ENCODE assay signal across 39 cellular contexts in genomic region chr9:125421156-125421555, GRCh38.
"Had no signal": no experiment of that assay in that cellular context is flagged by ENCODE, and none has a peak within 500 bp of the region (broad histone marks: within the 10 kb centered on the region; RNA-seq: fewer than 3 reads in every experiment).

No MANE protein-coding gene starts in this region.

- FAIRE-seq: bronchial epithelial cell, TTC549 had no signal

- H3K36me3 Mint-ChIP-seq: activated CD4-positive, alpha-beta memory T cell treated with anti-CD3 and anti-CD28 coated beads for 36 hours; activated naive CD4-positive, alpha-beta T cell treated with anti-CD3 and anti-CD28 coated beads, Interleukin-2, amount 10 ng/mL, durations not matched to agents 7 days and 5 days; activated naive CD4-positive, alpha-beta T cell treated with anti-CD3 and anti-CD28 coated beads, Interleukin-2, amount 50 U/mL, for 24 hours; activated naive CD8-positive, alpha-beta T cell; activated naive CD8-positive, alpha-beta T cell treated with anti-CD3 and anti-CD28 coated beads, Interleukin-2, amount 10 ng/mL, durations not matched to agents 7 days and 5 days; brain had no signal

- H3K9me3 Mint-ChIP-seq: activated B cell treated with CpG ODN at 0.5 μM for 24 hours; activated CD4-positive, alpha-beta memory T cell treated with anti-CD3 and anti-CD28 coated beads for 36 hours; activated CD4-positive, alpha-beta T cell treated with anti-CD3 and anti-CD28 coated beads, Interleukin-2, amount 10 ng/mL, durations not matched to agents 24 days and 14 days; activated CD8-positive, alpha-beta T cell treated with anti-CD3 and anti-CD28 coated beads for 36 hours; activated naive CD4-positive, alpha-beta T cell treated with anti-CD3 and anti-CD28 coated beads, Interleukin-2, amount 10 ng/mL, durations not matched to agents 7 days and 5 days; activated naive CD4-positive, alpha-beta T cell treated with anti-CD3 and anti-CD28 coated beads, Interleukin-2, amount 50 U/mL, for 24 hours; activated naive CD8-positive, alpha-beta T cell treated with anti-CD3 and anti-CD28 coated beads, Interleukin-2, amount 10 ng/mL, durations not matched to agents 7 days and 5 days; activated naive CD8-positive, alpha-beta T cell treated with anti-CD3 and anti-CD28 coated beads, Interleukin-2, amount 50 U/mL, for 24 hours; activated T-cell treated with anti-CD3 and anti-CD28 coated beads, Interleukin-2, amount 50 U/mL, for 4 hours; activated T-cell treated with anti-CD3 and anti-CD28 coated beads, Interleukin-2, amount 50 U/mL, for 72 hours; activated T-helper 1 cell treated with anti-CD3 and anti-CD28 coated beads, Interleukin-12 subunit alpha, Interleukin-12 subunit beta, Interleukin-2, Interleukin-4 antibody, amounts not matched to agents 30 ng/mL and 10 ng/mL and 1 ng/mL, durations not matched to agents 14 hours and 24 hours and 36 hours; activated T-helper 17 cell treated with anti-CD3 and anti-CD28 coated beads, Interleukin-2, amount 50 U/mL, for 72 hours; brain; central memory CD8-positive, alpha-beta T cell; T-helper 1 cell treated with Interleukin-12 subunit alpha and Interleukin-12 subunit beta and Interleukin-4 antibody, amounts not matched to agents 30 μg/mL and 1 μg/mL, for 36 hours; T-helper 2 cell treated with Interferon-gamma antibody and Interleukin-4, amounts not matched to agents 5 μg/mL and 100 μg/mL, for 36 hours had no signal

- H3K4me3 ChIP-seq: ascending aorta, cardiac muscle cell had no signal

- H3K4me3 Mint-ChIP-seq: activated B cell treated with CpG ODN at 0.5 μM for 24 hours; activated CD4-positive, alpha-beta memory T cell treated with anti-CD3 and anti-CD28 coated beads for 36 hours; activated CD4-positive, alpha-beta T cell treated with anti-CD3 and anti-CD28 coated beads, Interleukin-2, amount 10 ng/mL, durations not matched to agents 24 days and 14 days; activated CD8-positive, alpha-beta T cell treated with anti-CD3 and anti-CD28 coated beads for 36 hours; activated naive CD4-positive, alpha-beta T cell treated with anti-CD3 and anti-CD28 coated beads, Interleukin-2, amount 10 ng/mL, durations not matched to agents 7 days and 5 days; activated naive CD4-positive, alpha-beta T cell treated with anti-CD3 and anti-CD28 coated beads, Interleukin-2, amount 50 U/mL, for 24 hours; activated naive CD8-positive, alpha-beta T cell; activated naive CD8-positive, alpha-beta T cell treated with anti-CD3 and anti-CD28 coated beads, Interleukin-2, amount 10 ng/mL, durations not matched to agents 7 days and 5 days; activated naive CD8-positive, alpha-beta T cell treated with anti-CD3 and anti-CD28 coated beads, Interleukin-2, amount 50 U/mL, for 24 hours; activated T-cell treated with anti-CD3 and anti-CD28 coated beads, Interleukin-2, amount 50 U/mL, for 4 hours; activated T-cell treated with anti-CD3 and anti-CD28 coated beads, Interleukin-2, amount 50 U/mL, for 72 hours; activated T-helper 1 cell treated with anti-CD3 and anti-CD28 coated beads, Interleukin-12 subunit alpha, Interleukin-12 subunit beta, Interleukin-2, Interleukin-4 antibody, amounts not matched to agents 30 ng/mL and 10 ng/mL and 1 ng/mL, durations not matched to agents 14 hours and 24 hours and 36 hours; activated T-helper 17 cell treated with anti-CD3 and anti-CD28 coated beads, Interleukin-2, amount 50 U/mL, for 72 hours; brain; central memory CD8-positive, alpha-beta T cell; T-helper 1 cell treated with Interleukin-12 subunit alpha and Interleukin-12 subunit beta and Interleukin-4 antibody, amounts not matched to agents 30 μg/mL and 1 μg/mL, for 36 hours; T-helper 2 cell treated with Interferon-gamma antibody and Interleukin-4, amounts not matched to agents 5 μg/mL and 100 μg/mL, for 36 hours had no signal

- H3K9me3 ChIP-seq: ascending aorta had no signal

- H3K36me3 ChIP-seq: ascending aorta, cardiac muscle cell had no signal

- ATAC-seq: activated CD8-positive, alpha-beta T cell treated with anti-CD3 and anti-CD28 coated beads for 36 hours; activated naive CD8-positive, alpha-beta T cell treated with anti-CD3 and anti-CD28 coated beads, Interleukin-2, amount 50 U/mL, for 24 hours; activated T-cell treated with anti-CD3 and anti-CD28 coated beads, Interleukin-2, amount 50 U/mL, for 4 hours; activated T-cell treated with anti-CD3 and anti-CD28 coated beads, Interleukin-2, amount 50 U/mL, for 72 hours; activated T-helper 17 cell treated with anti-CD3 and anti-CD28 coated beads, Interleukin-2, amount 50 U/mL, for 72 hours had no signal

- DNase-seq: activated B cell treated with CpG ODN at 0.5 μM for 24 hours; activated CD4-positive, alpha-beta memory T cell treated with anti-CD3 and anti-CD28 coated beads for 36 hours; activated CD4-positive, alpha-beta T cell treated with anti-CD3 and anti-CD28 coated beads for 4 hours; activated CD4-positive, alpha-beta T cell treated with anti-CD3 and anti-CD28 coated beads, Interleukin-2, amount 10 ng/mL, durations not matched to agents 24 days and 14 days; activated CD4-positive, alpha-beta T cell treated with anti-CD3 and anti-CD28 coated beads, Interleukin-2, amount 50 U/mL, for 1 hour; activated CD4-positive, alpha-beta T cell treated with anti-CD3 and anti-CD28 coated beads, Interleukin-2, amount 50 U/mL, for 4 hours; activated CD4-positive, CD25-positive, alpha-beta regulatory T cell treated with anti-CD3 and anti-CD28 coated beads, Interleukin-2, amount 50 U/mL, for 72 hours; activated CD8-positive, alpha-beta memory T cell treated with anti-CD3 and anti-CD28 coated beads, Interleukin-2, amount 50 U/mL, for 4 hours; activated CD8-positive, alpha-beta T cell treated with anti-CD3 and anti-CD28 coated beads for 36 hours; activated effector memory CD4-positive, alpha-beta T cell treated with anti-CD3 and anti-CD28 coated beads, Interleukin-2, amount 50 U/mL, for 16 hours; activated gamma-delta T cell treated with Interleukin-2 at 50 U/mL for 16 hours; activated naive CD4-positive, alpha-beta T cell; activated naive CD4-positive, alpha-beta T cell treated with anti-CD3 and anti-CD28 coated beads, Interleukin-2, amount 10 ng/mL, durations not matched to agents 7 days and 5 days; activated naive CD8-positive, alpha-beta T cell treated with anti-CD3 and anti-CD28 coated beads, Interleukin-2, amount 10 ng/mL, durations not matched to agents 7 days and 5 days; activated naive CD8-positive, alpha-beta T cell treated with anti-CD3 and anti-CD28 coated beads, Interleukin-2, amount 50 U/mL, for 24 hours; activated T-cell treated with anti-CD3 and anti-CD28 coated beads for 4 hours; activated T-cell treated with anti-CD3 and anti-CD28 coated beads, Interleukin-2, amount 50 U/mL, for 1 hour; activated T-cell treated with anti-CD3 and anti-CD28 coated beads, Interleukin-2, amount 50 U/mL, for 4 hours; activated T-cell treated with anti-CD3 and anti-CD28 coated beads, Interleukin-2, amount 50 U/mL, for 72 hours; amygdala; anterior cingulate cortex; caudate nucleus; cerebellar nuclear complex; T-helper 1 cell; T-helper 2 cell; T-helper 9 cell had no signal

- H3K27ac Mint-ChIP-seq: activated B cell treated with CpG ODN at 0.5 μM for 24 hours; activated CD4-positive, alpha-beta memory T cell treated with anti-CD3 and anti-CD28 coated beads for 36 hours; activated CD4-positive, alpha-beta T cell treated with anti-CD3 and anti-CD28 coated beads, Interleukin-2, amount 10 ng/mL, durations not matched to agents 24 days and 14 days; activated CD8-positive, alpha-beta T cell treated with anti-CD3 and anti-CD28 coated beads for 36 hours; activated naive CD4-positive, alpha-beta T cell treated with anti-CD3 and anti-CD28 coated beads, Interleukin-2, amount 10 ng/mL, durations not matched to agents 7 days and 5 days; activated naive CD4-positive, alpha-beta T cell treated with anti-CD3 and anti-CD28 coated beads, Interleukin-2, amount 50 U/mL, for 24 hours; activated naive CD8-positive, alpha-beta T cell treated with anti-CD3 and anti-CD28 coated beads, Interleukin-2, amount 10 ng/mL, durations not matched to agents 7 days and 5 days; activated naive CD8-positive, alpha-beta T cell treated with anti-CD3 and anti-CD28 coated beads, Interleukin-2, amount 50 U/mL, for 24 hours; activated T-cell treated with anti-CD3 and anti-CD28 coated beads, Interleukin-2, amount 50 U/mL, for 72 hours; activated T-helper 1 cell treated with anti-CD3 and anti-CD28 coated beads, Interleukin-12 subunit alpha, Interleukin-12 subunit beta, Interleukin-2, Interleukin-4 antibody, amounts not matched to agents 30 ng/mL and 10 ng/mL and 1 ng/mL, durations not matched to agents 14 hours and 24 hours and 36 hours; activated T-helper 17 cell treated with anti-CD3 and anti-CD28 coated beads, Interleukin-2, amount 50 U/mL, for 72 hours; brain; T-helper 1 cell treated with Interleukin-12 subunit alpha and Interleukin-12 subunit beta and Interleukin-4 antibody, amounts not matched to agents 30 μg/mL and 1 μg/mL, for 36 hours; T-helper 2 cell treated with Interferon-gamma antibody and Interleukin-4, amounts not matched to agents 5 μg/mL and 100 μg/mL, for 36 hours had no signal

- H3K27ac ChIP-seq: ascending aorta, cardiac muscle cell, VCaP had no signal

- H3K27me3 ChIP-seq: ascending aorta, cardiac muscle cell had no signal

- H3K27me3 Mint-ChIP-seq: activated B cell treated with CpG ODN at 0.5 μM for 24 hours; activated CD4-positive, alpha-beta memory T cell treated with anti-CD3 and anti-CD28 coated beads for 36 hours; activated CD4-positive, alpha-beta T cell treated with anti-CD3 and anti-CD28 coated beads, Interleukin-2, amount 10 ng/mL, durations not matched to agents 24 days and 14 days; activated CD8-positive, alpha-beta T cell treated with anti-CD3 and anti-CD28 coated beads for 36 hours; activated naive CD4-positive, alpha-beta T cell treated with anti-CD3 and anti-CD28 coated beads, Interleukin-2, amount 50 U/mL, for 24 hours; activated naive CD8-positive, alpha-beta T cell; activated naive CD8-positive, alpha-beta T cell treated with anti-CD3 and anti-CD28 coated beads, Interleukin-2, amount 50 U/mL, for 24 hours; activated T-helper 17 cell treated with anti-CD3 and anti-CD28 coated beads, Interleukin-2, amount 50 U/mL, for 72 hours; central memory CD8-positive, alpha-beta T cell had no signal

- H3K4me1 Mint-ChIP-seq: activated B cell treated with CpG ODN at 0.5 μM for 24 hours; activated CD4-positive, alpha-beta T cell treated with anti-CD3 and anti-CD28 coated beads, Interleukin-2, amount 10 ng/mL, durations not matched to agents 24 days and 14 days; activated naive CD4-positive, alpha-beta T cell treated with anti-CD3 and anti-CD28 coated beads, Interleukin-2, amount 10 ng/mL, durations not matched to agents 7 days and 5 days; activated naive CD4-positive, alpha-beta T cell treated with anti-CD3 and anti-CD28 coated beads, Interleukin-2, amount 50 U/mL, for 24 hours; activated naive CD8-positive, alpha-beta T cell treated with anti-CD3 and anti-CD28 coated beads, Interleukin-2, amount 10 ng/mL, durations not matched to agents 7 days and 5 days; activated naive CD8-positive, alpha-beta T cell treated with anti-CD3 and anti-CD28 coated beads, Interleukin-2, amount 50 U/mL, for 24 hours; activated T-helper 17 cell treated with anti-CD3 and anti-CD28 coated beads, Interleukin-2, amount 50 U/mL, for 72 hours; central memory CD8-positive, alpha-beta T cell had no signal

- H3K4me1 ChIP-seq: ascending aorta had no signal
